ENCODE assay signal across 1 cellular context in the genomic region with DNA sequence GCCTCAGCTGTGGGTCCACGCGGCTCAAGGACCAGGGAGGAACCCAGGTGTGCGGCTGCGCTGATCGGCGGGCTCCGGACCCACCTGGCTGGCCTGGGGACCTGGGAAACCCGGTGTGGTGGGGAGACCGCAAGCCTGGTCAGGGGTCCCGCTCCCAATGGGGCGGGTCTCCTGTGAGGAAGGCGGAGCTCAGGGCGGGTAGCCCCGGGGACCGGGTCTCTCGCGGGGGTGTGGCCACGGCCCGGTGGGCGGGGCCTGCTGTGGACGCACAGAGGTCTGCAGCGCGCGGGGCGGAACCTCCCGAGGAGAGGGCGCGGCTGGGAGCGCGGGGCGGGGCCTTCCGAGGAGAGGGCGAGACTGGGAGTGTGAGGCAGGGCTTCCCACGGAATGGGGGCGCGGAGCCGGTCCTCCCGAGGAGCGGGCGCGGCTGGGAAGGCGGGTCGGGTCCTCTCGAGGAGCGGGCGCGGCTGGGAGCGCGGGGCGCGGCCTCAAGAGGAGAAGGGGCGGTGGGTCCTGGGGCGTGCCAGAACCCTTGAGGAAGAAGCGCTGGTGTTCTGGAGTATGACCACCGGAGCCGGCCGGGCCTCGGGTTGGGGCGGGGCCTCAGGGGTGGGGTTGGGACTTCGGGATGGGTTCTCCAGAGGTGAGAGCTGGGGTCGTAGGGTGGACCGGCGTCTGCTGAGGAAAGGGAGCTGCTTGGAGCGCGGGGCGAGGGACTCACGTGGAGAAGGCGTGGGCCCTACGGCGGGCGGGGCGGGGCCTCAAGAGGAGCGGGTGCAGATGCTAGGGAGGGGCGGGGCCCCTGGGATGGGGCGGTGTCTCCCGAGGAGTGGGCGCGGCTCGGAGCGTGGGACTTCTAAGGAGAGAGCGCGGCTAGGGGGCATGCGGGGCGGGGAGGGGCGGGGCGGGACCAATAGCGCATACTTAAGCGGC.
TF ChIP-seq lines count a peak whose summit lies in the region.

No MANE protein-coding gene starts in this region.

TF ChIP-seq in HEK293, 187 proteins besides CTCF, POLR2A, EP300 and RAD21 (continued from another document):
- TF ChIP-seq KLF8 (tag by site-specific recombination; IDR thresholded peaks at IDR 0.05) (peak; percentile 39; the same call in 1 of the 2 replicates), KLF9 (tag by site-specific recombination; IDR thresholded peaks at IDR 0.05; ENCODE audit: low read depth) (peak; percentile 88), ZFHX2 (tag by site-specific recombination; conservative IDR thresholded peaks at IDR 0.05) (peak; percentile 72), ZNF585B (tag by site-specific recombination; IDR thresholded peaks at IDR 0.05) (no peak), ZXDB (tag by site-specific recombination; IDR thresholded peaks at IDR 0.05) (no peak), KLF1 (tag by site-specific recombination; IDR thresholded peaks at IDR 0.05) (peak; percentile 100), ZNF549 (tag by site-specific recombination; IDR thresholded peaks at IDR 0.05) (no peak), SP3 (tag by site-specific recombination; IDR thresholded peaks at IDR 0.05) (peak; percentile 79), KLF16 (tag by site-specific recombination; IDR thresholded peaks at IDR 0.05) (peak; percentile 68), ZBTB8A (tag by site-specific recombination; IDR thresholded peaks at IDR 0.05) (peak; percentile 32), ZNF514 (tag by site-specific recombination; IDR thresholded peaks at IDR 0.05) (no peak), GLIS1 (tag by site-specific recombination; IDR thresholded peaks at IDR 0.05) (peak; percentile 15; the same call in 1 of the 2 replicates), ZNF114 (tag by site-specific recombination; IDR thresholded peaks at IDR 0.05) (no peak)
- TF ChIP-seq, protein P1, sequence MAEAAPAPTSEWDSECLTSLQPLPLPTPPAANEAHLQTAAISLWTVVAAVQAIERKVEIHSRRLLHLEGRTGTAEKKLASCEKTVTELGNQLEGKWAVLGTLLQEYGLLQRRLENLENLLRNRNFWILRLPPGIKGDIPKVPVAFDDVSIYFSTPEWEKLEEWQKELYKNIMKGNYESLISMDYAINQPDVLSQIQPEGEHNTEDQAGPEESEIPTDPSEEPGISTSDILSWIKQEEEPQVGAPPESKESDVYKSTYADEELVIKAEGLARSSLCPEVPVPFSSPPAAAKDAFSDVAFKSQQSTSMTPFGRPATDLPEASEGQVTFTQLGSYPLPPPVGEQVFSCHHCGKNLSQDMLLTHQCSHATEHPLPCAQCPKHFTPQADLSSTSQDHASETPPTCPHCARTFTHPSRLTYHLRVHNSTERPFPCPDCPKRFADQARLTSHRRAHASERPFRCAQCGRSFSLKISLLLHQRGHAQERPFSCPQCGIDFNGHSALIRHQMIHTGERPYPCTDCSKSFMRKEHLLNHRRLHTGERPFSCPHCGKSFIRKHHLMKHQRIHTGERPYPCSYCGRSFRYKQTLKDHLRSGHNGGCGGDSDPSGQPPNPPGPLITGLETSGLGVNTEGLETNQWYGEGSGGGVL (tag by site-specific recombination; IDR thresholded peaks at IDR 0.05) = peak; percentile 60
- TF ChIP-seq, protein P2, sequence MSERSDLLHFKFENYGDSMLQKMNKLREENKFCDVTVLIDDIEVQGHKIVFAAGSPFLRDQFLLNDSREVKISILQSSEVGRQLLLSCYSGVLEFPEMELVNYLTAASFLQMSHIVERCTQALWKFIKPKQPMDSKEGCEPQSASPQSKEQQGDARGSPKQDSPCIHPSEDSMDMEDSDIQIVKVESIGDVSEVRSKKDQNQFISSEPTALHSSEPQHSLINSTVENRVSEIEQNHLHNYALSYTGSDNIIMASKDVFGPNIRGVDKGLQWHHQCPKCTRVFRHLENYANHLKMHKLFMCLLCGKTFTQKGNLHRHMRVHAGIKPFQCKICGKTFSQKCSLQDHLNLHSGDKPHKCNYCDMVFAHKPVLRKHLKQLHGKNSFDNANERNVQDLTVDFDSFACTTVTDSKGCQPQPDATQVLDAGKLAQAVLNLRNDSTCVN (tag by site-specific recombination; optimal IDR thresholded peaks at IDR 0.05) = peak; percentile 77
- TF ChIP-seq, protein P3, sequence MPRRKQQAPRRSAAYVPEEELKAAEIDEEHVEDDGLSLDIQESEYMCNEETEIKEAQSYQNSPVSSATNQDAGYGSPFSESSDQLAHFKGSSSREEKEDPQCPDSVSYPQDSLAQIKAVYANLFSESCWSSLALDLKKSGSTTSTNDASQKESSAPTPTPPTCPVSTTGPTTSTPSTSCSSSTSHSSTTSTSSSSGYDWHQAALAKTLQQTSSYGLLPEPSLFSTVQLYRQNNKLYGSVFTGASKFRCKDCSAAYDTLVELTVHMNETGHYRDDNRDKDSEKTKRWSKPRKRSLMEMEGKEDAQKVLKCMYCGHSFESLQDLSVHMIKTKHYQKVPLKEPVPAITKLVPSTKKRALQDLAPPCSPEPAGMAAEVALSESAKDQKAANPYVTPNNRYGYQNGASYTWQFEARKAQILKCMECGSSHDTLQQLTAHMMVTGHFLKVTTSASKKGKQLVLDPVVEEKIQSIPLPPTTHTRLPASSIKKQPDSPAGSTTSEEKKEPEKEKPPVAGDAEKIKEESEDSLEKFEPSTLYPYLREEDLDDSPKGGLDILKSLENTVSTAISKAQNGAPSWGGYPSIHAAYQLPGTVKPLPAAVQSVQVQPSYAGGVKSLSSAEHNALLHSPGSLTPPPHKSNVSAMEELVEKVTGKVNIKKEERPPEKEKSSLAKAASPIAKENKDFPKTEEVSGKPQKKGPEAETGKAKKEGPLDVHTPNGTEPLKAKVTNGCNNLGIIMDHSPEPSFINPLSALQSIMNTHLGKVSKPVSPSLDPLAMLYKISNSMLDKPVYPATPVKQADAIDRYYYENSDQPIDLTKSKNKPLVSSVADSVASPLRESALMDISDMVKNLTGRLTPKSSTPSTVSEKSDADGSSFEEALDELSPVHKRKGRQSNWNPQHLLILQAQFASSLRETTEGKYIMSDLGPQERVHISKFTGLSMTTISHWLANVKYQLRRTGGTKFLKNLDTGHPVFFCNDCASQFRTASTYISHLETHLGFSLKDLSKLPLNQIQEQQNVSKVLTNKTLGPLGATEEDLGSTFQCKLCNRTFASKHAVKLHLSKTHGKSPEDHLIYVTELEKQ (tag by site-specific recombination; IDR thresholded peaks at IDR 0.05; ENCODE audit: borderline replicate concordance) = no peak
- TF ChIP-seq, protein P4, sequence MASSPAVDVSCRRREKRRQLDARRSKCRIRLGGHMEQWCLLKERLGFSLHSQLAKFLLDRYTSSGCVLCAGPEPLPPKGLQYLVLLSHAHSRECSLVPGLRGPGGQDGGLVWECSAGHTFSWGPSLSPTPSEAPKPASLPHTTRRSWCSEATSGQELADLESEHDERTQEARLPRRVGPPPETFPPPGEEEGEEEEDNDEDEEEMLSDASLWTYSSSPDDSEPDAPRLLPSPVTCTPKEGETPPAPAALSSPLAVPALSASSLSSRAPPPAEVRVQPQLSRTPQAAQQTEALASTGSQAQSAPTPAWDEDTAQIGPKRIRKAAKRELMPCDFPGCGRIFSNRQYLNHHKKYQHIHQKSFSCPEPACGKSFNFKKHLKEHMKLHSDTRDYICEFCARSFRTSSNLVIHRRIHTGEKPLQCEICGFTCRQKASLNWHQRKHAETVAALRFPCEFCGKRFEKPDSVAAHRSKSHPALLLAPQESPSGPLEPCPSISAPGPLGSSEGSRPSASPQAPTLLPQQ (tag by site-specific recombination; IDR thresholded peaks at IDR 0.05) = peak; percentile 50; the same call in 1 of the 2 replicates
TF ChIP-seq in HEK293: peak in this region for 19.
